ENCODE assay signal across 25 cellular contexts in genomic region chr2:236250286-236250685, GRCh38. TPM values are rescaled to one million over a fixed set of nuclear protein-coding genes. Genes with fewer than 3 reads are reported as not detected.
"Had no signal": no experiment of that assay in that cellular context is flagged by ENCODE, and none has a peak within 500 bp of the region (broad histone marks: within the 10 kb centered on the region; RNA-seq: fewer than 3 reads in every experiment).

No MANE protein-coding gene starts in this region.

- H3K27ac ChIP-seq: coronary artery, dorsolateral prefrontal cortex, ovary, sigmoid colon, skin epidermis, stomach, thoracic aorta, transverse colon had no signal

- H3K27me3 ChIP-seq: ovary had no signal

- H3K4me1 ChIP-seq: sigmoid colon, stomach, transverse colon had no signal

- FAIRE-seq: frontal cortex, kidney had no signal

- ATAC-seq: esophagus mucosa, natural killer cell had no signal

- H3K4me3 ChIP-seq: coronary artery, dorsolateral prefrontal cortex, ovary, sigmoid colon, skin epidermis, stomach, thoracic aorta, transverse colon had no signal

- DNase-seq: central memory CD4-positive, alpha-beta T cell; dorsolateral prefrontal cortex; effector CD8-positive, alpha-beta T cell; kidney; natural killer cell; ovary; sigmoid colon; stimulated activated CD4-positive, alpha-beta T cell treated with anti-CD3 and anti-CD28 coated beads, Interleukin-12 subunit alpha, Interleukin-12 subunit beta, amount 100 ng/mL, for 4 hours; stimulated activated naive CD4-positive, alpha-beta T cell; stomach; substantia nigra; transverse colon had no signal

- H3K36me3 ChIP-seq: ovary, sigmoid colon, stomach, thoracic aorta, transverse colon had no signal

- H3K9me3 ChIP-seq: ovary, sigmoid colon, stomach, thoracic aorta, transverse colon had no signal

RNA-seq across cellular contexts. Expression of gene ASB18, which starts 13.9 kb away (rescaled TPM):
- total RNA-seq: chondrocyte, esophagus mucosa, fibroblast of lung, kidney, lower leg skin, mesothelial cell of epicardium, mucosa of gallbladder, natural killer cell, neural crest cell, ovary, posterior vena cava, sigmoid colon, stomach, thoracic aorta, transverse colon, ureter had no signal
- polyA plus RNA-seq: fibroblast of lung, ovary, sigmoid colon, stomach had no signal
